In the genomic region with DNA sequence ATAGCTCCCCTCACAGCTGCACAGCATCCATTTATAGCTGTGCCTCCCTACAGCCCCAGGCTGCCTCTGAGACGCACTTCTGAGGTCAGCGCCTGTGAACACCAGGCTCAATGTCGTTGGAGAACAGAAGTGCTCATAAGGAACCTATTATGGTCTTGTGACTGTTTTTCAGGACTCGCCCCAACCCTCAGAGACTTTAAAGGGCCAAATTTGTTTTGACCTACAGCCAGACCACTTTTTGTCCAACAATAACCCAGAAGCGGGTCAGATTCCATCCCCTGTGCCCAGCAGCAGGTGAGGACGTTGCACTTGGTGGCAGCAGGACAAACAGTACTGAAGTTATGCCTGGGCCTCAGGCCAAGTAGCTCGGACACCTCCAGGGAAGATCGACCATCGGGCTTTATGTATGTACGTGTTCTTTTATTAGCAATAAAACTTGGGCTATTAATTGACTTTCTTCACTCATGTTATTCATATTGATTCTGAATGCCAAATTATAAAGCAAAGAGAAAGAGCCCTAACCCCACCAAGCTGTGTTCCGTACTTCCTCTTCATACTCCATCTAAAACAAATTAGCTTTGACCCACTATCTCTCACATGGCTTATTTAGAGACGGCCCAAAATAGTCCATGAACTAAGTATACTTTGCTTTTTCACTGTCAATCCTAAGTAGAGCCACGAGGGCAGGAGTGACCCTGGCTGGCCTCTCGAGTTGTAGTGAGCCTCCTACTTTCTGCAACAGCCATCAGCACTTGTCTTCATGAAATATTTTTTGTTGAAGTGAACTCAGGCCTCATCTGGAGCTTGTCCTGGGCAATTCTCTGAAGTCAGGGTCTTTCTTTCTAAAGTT, we compare ENCODE assay signal across 18 cellular contexts.
DNase-seq lines count a peak whose midpoint lies in the region; ATAC-seq and TF ChIP-seq lines count a peak whose summit lies in the region.
"Had no signal": no experiment of that assay in that cellular context is flagged by ENCODE, and none has a peak within 500 bp of the region (broad histone marks: within the 10 kb centered on the region; RNA-seq: fewer than 3 reads in every experiment).

No MANE protein-coding gene starts in this region.

- no peaks in the 10 kb centered on the region for H3K36me3 Mint-ChIP-seq in CD4-positive, alpha-beta T cell (ENCODE audit: low read depth)

- POLR2A ChIA-PET in CD4-positive, alpha-beta T cell (lab: Charles Lee) = no interaction called here

- DNase-seq in RPMI7951 (ENCODE audit: low read depth) (peak; percentile 15), cardiac muscle cell (ENCODE audit: low read depth in 1 of 2, low spot score in 1 of 2) (peak in 1 of 2 donors; percentile 40), left lobe of liver (ENCODE audit: low spot score) (peak; percentile 91), thoracic aorta (ENCODE audit: low spot score) (no peak), medulla oblongata (ENCODE audit: extremely low spot score) (no peak)
- DNase-seq in CD4-positive, alpha-beta T cell = no peak
- DNase-seq: ACHN, AML-193, DMS79 treated with DMSO at 0.1 percent for 48 hours, KBM-7, NCI-H1105 treated with DMSO at 0.1 percent for 48 hours, NCI-H1694, NCI-H2227 treated with DMSO at 0.1 percent for 48 hours, NCI-H510A treated with DMSO at 0.1 percent for 48 hours, PC-9 had no signal

- H3K36me3 ChIP-seq in cardiac muscle cell (no peaks in the 10 kb centered on the region), thoracic aorta (no peaks in the 10 kb centered on the region)

- CTCF ChIA-PET in CD4-positive, alpha-beta T cell (lab: Charles Lee) = interaction anchor here (0.9 kb wide), 1 partner anchor 10 kb away, joined by 3 read pairs; no protein-coding TSS in a partner anchor

- TF ChIP-seq CTCF in cardiac muscle cell (IDR thresholded peaks at IDR 0.05; ENCODE audit: low read depth, low read length) (no peak), thoracic aorta (IDR thresholded peaks at IDR 0.05) (no peak)
- TF ChIP-seq CTCF in CD4-positive, alpha-beta T cell (IDR thresholded peaks at IDR 0.05) = no peak

- no peaks in the 10 kb centered on the region for H3K27me3 ChIP-seq in cardiac muscle cell
- no peaks in the 10 kb centered on the region for H3K27me3 ChIP-seq in thoracic aorta (replicated peaks; ENCODE audit: insufficient read depth)
- H3K27me3 ChIP-seq in CD4-positive, alpha-beta T cell (ENCODE audit: control insufficient read depth, insufficient read depth, low read length) = no peaks in the 10 kb centered on the region

- H3K27ac Mint-ChIP-seq in CD4-positive, alpha-beta T cell = no peak overlapping the region

- intact Hi-C loops in CD4-positive, alpha-beta T cell (cut with DNase I, micrococcal nuclease) = no loop called here

- H3K4me3 ChIP-seq in cardiac muscle cell (no peak overlapping the region), thoracic aorta (peak overlapping the region; percentile 18)
- H3K4me3 ChIP-seq: PC-9, SK-N-MC had no signal

- H3K27ac ChIP-seq in cardiac muscle cell = peak overlapping the region; percentile 8
- no peak overlapping the region for H3K27ac ChIP-seq in thoracic aorta
- H3K27ac ChIP-seq in CD4-positive, alpha-beta T cell (ENCODE audit: low read depth, low read length) = no peak overlapping the region
- H3K27ac ChIP-seq: C4-2B, PC-9, SK-N-MC had no signal

- ATAC-seq in left lobe of liver = peak; percentile 94
- ATAC-seq in thoracic aorta (ENCODE audit: insufficient number of reproducible peaks, low FRiP score, low read depth) = no peak
- no peak for ATAC-seq in CD4-positive, alpha-beta T cell (ENCODE audit: poor library complexity)
- ATAC-seq in HG03095 (IDR thresholded peaks at IDR 0.05; ENCODE audit: unreplicated experiment) = no peak

- H3K27me3 Mint-ChIP-seq in CD4-positive, alpha-beta T cell = peaks cover 43% of the 10 kb centered on the region

- H3K9me3 Mint-ChIP-seq in CD4-positive, alpha-beta T cell = peaks cover 12% of the 10 kb centered on the region

- no peak overlapping the region for H3K4me3 Mint-ChIP-seq in CD4-positive, alpha-beta T cell

- no peaks in the 10 kb centered on the region for H3K4me1 Mint-ChIP-seq in CD4-positive, alpha-beta T cell (ENCODE audit: low read depth)

- H3K4me1 ChIP-seq in cardiac muscle cell (ENCODE audit: low read depth) (peaks cover 13% of the 10 kb centered on the region), thoracic aorta (ENCODE audit: control insufficient read depth in 1 of 2, low read depth in 2 of 2) (peaks cover 0 to 10% of the 10 kb centered on the region in 2 donors)

- H3K9me3 ChIP-seq in cardiac muscle cell (ENCODE audit: low read depth) (no peaks in the 10 kb centered on the region), thoracic aorta (no peaks in the 10 kb centered on the region)
- H3K9me3 ChIP-seq in CD4-positive, alpha-beta T cell (ENCODE audit: control insufficient read depth, low read length) = no peaks in the 10 kb centered on the region

Comparison
In these comparisons a context has a peak if more than half of its experiments do, and no peak if none do; other contexts are left out.
1. DNase-seq: peak in RPMI7951 (single experiment) and left lobe of liver (single experiment); none in thoracic aorta (single experiment), CD4-positive, alpha-beta T cell (0 of 10) and medulla oblongata (single experiment).